16 cellular contexts compared by ENCODE assay signal in the genomic region with DNA sequence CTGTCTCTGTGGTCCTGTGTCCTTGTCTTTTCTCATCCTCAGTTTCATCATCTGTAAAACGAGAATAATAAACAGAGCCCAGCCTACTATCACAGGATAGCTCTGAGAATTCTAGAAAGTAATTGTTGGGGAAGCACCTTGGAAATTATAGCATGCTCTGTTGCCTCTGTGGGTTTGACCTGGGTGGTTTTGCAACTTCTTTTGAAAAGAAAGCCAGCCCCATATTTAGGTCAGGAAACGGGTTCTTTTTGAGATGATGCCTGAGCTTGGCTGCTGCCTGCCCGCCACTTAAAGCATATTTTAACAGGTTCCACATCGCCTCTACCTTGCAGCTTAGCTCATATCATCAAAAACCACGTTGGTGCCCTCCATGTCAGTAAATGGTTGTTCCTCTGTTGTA.
A peak's percentile ranks its signal among the peaks of the same experiment; 100 is the strongest.
DNase-seq lines count a peak whose midpoint lies in the region; ATAC-seq, FAIRE-seq and TF ChIP-seq lines count a peak whose summit lies in the region.
"Had no signal": no experiment of that assay in that cellular context is flagged by ENCODE, and none has a peak within 500 bp of the region (broad histone marks: within the 10 kb centered on the region; RNA-seq: fewer than 3 reads in every experiment).

No MANE protein-coding gene starts in this region.

- no peak overlapping the region for H4K91ac ChIP-seq in H1 (replicated peaks; ENCODE audit: insufficient read length, low read length)

- WGBS in H1 (ENCODE audit: extremely low coverage in 1 of 2, insufficient coverage in 1 of 2, insufficient read length in 1 of 2, insufficient replicate concordance in 2 of 2, low coverage in 1 of 2, low lambda C conversion rate in 2 of 2, missing lambda C conversion rate in 1 of 2), 2 experiments: 83% methylated on average over 5 of the region's 5 CpGs; no CpG with 5 or more reads in 1 of the 2 experiments

- TF ChIP-seq CTCF in H1 (IDR thresholded peaks at IDR 0.05; ENCODE audit: control extremely low read depth in 1 of 3, insufficient read depth in 1 of 3, low read depth in 1 of 3, low read length in 3 of 3): no peak

- H3K9ac ChIP-seq in H1 (replicated peaks in 1 of 4; ENCODE audit: extremely low read depth in 1 of 4, low read depth in 3 of 4, low read length in 3 of 4): no peak overlapping the region

- H3K9me3 ChIP-seq in H1 (ENCODE audit: insufficient read depth in 2 of 2, low read depth in 1 of 2, low read length in 1 of 2): no peaks in the 10 kb centered on the region
- H3K9me3 ChIP-seq: mucosa of descending colon, vagina had no signal

- no peaks in the 10 kb centered on the region for H3K79me1 ChIP-seq in H1 (ENCODE audit: low read depth, low read length)

- no peak overlapping the region for H4K5ac ChIP-seq in H1 (ENCODE audit: insufficient read length, low read depth, low read length)

- H3K4ac ChIP-seq in H1 (replicated peaks; ENCODE audit: insufficient read length, low read depth, low read length): no peak overlapping the region

- H3K4me3 ChIP-seq in H1 (ENCODE audit: extremely low read depth in 1 of 4, insufficient read depth in 2 of 4, low read depth in 3 of 4, low read length in 4 of 4): no peak overlapping the region
- H3K4me3 ChIP-seq: mucosa of descending colon, vagina had no signal

- H2BK5ac ChIP-seq in H1 (ENCODE audit: low read depth, low read length): no peak overlapping the region

- POLR2A ChIA-PET in H1 (lab: Charles Lee; ENCODE audit: partially characterized antibody): no interaction called here

- no peak overlapping the region for H2BK20ac ChIP-seq in H1 (ENCODE audit: low read length)

- H3K36me3 ChIP-seq in H1 (ENCODE audit: control insufficient read depth in 2 of 4, insufficient read depth in 4 of 4, low read length in 3 of 4): no peaks in the 10 kb centered on the region
- H3K36me3 ChIP-seq: vagina had no signal

- CTCF ChIA-PET in H1 (lab: Charles Lee; ENCODE audit: partially characterized antibody): interaction anchor here (0.7 to 1.1 kb wide), 2 partner anchors 11 to 554 kb away, joined by 3 read pairs; no protein-coding TSS in a partner anchor

- no peak for TF ChIP-seq RAD21 in H1 (IDR thresholded peaks at IDR 0.05 in 1 of 2, conservative IDR thresholded peaks at IDR 0.05 in 1 of 2; ENCODE audit: low read depth in 2 of 2, low read length in 2 of 2)

- H4K8ac ChIP-seq in H1 (ENCODE audit: extremely low read depth, insufficient read depth, low read length): no peak overlapping the region

- ATAC-seq in GM21423 (IDR thresholded peaks at IDR 0.05; ENCODE audit: unreplicated experiment): peak; percentile 86
- peak; percentile 88 for ATAC-seq in HG03159 (IDR thresholded peaks at IDR 0.05; ENCODE audit: unreplicated experiment)
- ATAC-seq in GM21737 (IDR thresholded peaks at IDR 0.05; ENCODE audit: unreplicated experiment): no peak
- ATAC-seq: mucosa of descending colon had no signal

- no peak overlapping the region for H3K4me2 ChIP-seq in H1 (ENCODE audit: insufficient read depth in 1 of 2, low read depth in 2 of 2, low read length in 2 of 2)

- no peak overlapping the region for H2BK120ac ChIP-seq in H1 (replicated peaks; ENCODE audit: low read depth, low read length)

- H2BK15ac ChIP-seq in H1 (ENCODE audit: low read length): no peak overlapping the region

- no peaks in the 10 kb centered on the region for H3K23me2 ChIP-seq in H1 (ENCODE audit: low read depth, low read length)

- no peak overlapping the region for H3K18ac ChIP-seq in H1 (ENCODE audit: extremely low read depth, low read length)

- no peak overlapping the region for H2BK12ac ChIP-seq in H1 (ENCODE audit: low read depth, low read length)

- H3K14ac ChIP-seq in H1 (ENCODE audit: insufficient read length): no peak overlapping the region

- no peak for TF ChIP-seq POLR2A in H1 (IDR thresholded peaks at IDR 0.05; ENCODE audit: control extremely low read depth in 1 of 2, low read depth in 2 of 2, low read length in 2 of 2)

- H4K20me1 ChIP-seq in H1 (replicated peaks in 1 of 2; ENCODE audit: control insufficient read depth in 1 of 2, insufficient read depth in 2 of 2, low read length in 2 of 2): no peaks in the 10 kb centered on the region

- H3K79me2 ChIP-seq in H1 (ENCODE audit: control insufficient read depth in 1 of 2, insufficient read depth in 2 of 2, low read length in 2 of 2): no peaks in the 10 kb centered on the region

- FAIRE-seq in GM18507 (lab: Jason Lieb, UNC) (peak; percentile 41), H1 (lab: Jason Lieb, UNC) (no peak)
- FAIRE-seq: bronchial epithelial cell had no signal

- no peak overlapping the region for H3K23ac ChIP-seq in H1 (ENCODE audit: insufficient read length)

- H3K4me1 ChIP-seq in H1 (replicated peaks in 1 of 4; ENCODE audit: control insufficient read depth in 3 of 4, insufficient read depth in 4 of 4, low read length in 3 of 4): no peaks in the 10 kb centered on the region
- H3K4me1 ChIP-seq: vagina had no signal

- DNase-seq in GM18507 (ENCODE audit: extremely low spot score, insufficient read length, low read depth) (no peak), H1 (ENCODE audit: low read depth in 1 of 2, low spot score in 2 of 2) (no peak), DMS53 treated with DMSO at 0.1 percent for 48 hours (lab: John Stamatoyannopoulos, UW; ENCODE audit: unreplicated experiment) (no peak), COLO829 (ENCODE audit: low spot score) (no peak)
- no peak for DNase-seq in activated CD4-positive, alpha-beta T cell treated with anti-CD3 and anti-CD28 coated beads, Interleukin-2, amount 50 U/mL, for 48 hours
- DNase-seq: activated CD4-positive, alpha-beta T cell treated with anti-CD3 and anti-CD28 coated beads, Interleukin-2, amount 50 U/mL, for 4 hours; activated gamma-delta T cell; DND-41; KBM-7; mucosa of descending colon; NCI-H524 treated with DMSO at 0.1 percent for 48 hours had no signal

- no peak for TF ChIP-seq EP300 in H1 (IDR thresholded peaks at IDR 0.05; ENCODE audit: borderline replicate concordance in 1 of 2, low read depth in 2 of 2, low read length in 2 of 2)

- H3K27ac ChIP-seq in H1 (ENCODE audit: low read depth, low read length): no peak overlapping the region
- H3K27ac ChIP-seq: vagina had no signal

- H2AK5ac ChIP-seq in H1 (ENCODE audit: low read depth, low read length): no peak overlapping the region

- no peaks in the 10 kb centered on the region for H3K27me3 ChIP-seq in H1 (replicated peaks in 1 of 4; ENCODE audit: control insufficient read depth in 3 of 4, extremely low read depth in 1 of 4, insufficient read depth in 3 of 4, low read length in 3 of 4)
- H3K27me3 ChIP-seq: vagina had no signal

- no peak overlapping the region for H3K56ac ChIP-seq in H1 (replicated peaks; ENCODE audit: insufficient read length, low read depth, low read length)

- H2AFZ ChIP-seq in H1 (ENCODE audit: low read length): 0 out of 2 replicates have a peak overlapping the region, but pooled peaks have one; percentile 12

TF ChIP-seq in H1, 55 proteins besides CTCF, POLR2A, EP300 and RAD21:
- TF ChIP-seq POLR2AphosphoS5 (IDR thresholded peaks at IDR 0.05; ENCODE audit: low read depth, low read length) (no peak), CREB1 (IDR thresholded peaks at IDR 0.05) (no peak), SUZ12 (IDR thresholded peaks at IDR 0.05; ENCODE audit: low read length) (no peak), TAF7 (optimal IDR thresholded peaks at IDR 0.05; ENCODE audit: borderline replicate concordance, low read depth, low read length) (no peak)
